In genomic region chr1:153349363-153350340, GRCh38 we compare ENCODE assay signal across 18 cellular contexts. TPM values are rescaled to one million over a fixed set of nuclear protein-coding genes. Genes with fewer than 3 reads are reported as not detected.
DNase-seq lines count a peak whose midpoint lies in the region; ATAC-seq and TF ChIP-seq lines count a peak whose summit lies in the region.
"Had no signal": no experiment of that assay in that cellular context is flagged by ENCODE, and none has a peak within 500 bp of the region (broad histone marks: within the 10 kb centered on the region; RNA-seq: fewer than 3 reads in every experiment).

No MANE protein-coding gene starts in this region.

- H3K4me3 ChIP-seq in BE2C (ENCODE audit: low read depth, low read length): no peak overlapping the region
- no peak overlapping the region for H3K4me3 ChIP-seq in SK-N-SH (ENCODE audit: low read depth in 2 of 2, low read length in 1 of 2)
- H3K4me3 ChIP-seq: dorsolateral prefrontal cortex had no signal

- no peaks in the 10 kb centered on the region for H3K79me2 ChIP-seq in SK-N-SH (ENCODE audit: insufficient read depth)

- 7% methylated on average over 15 of the region's 17 CpGs for WGBS in SK-N-SH (ENCODE audit: low lambda C conversion rate)

- peaks cover 23% of the 10 kb centered on the region for H3K27me3 ChIP-seq in BE2C
- peaks cover 69% of the 10 kb centered on the region; the same call in 1 of the 2 replicates for H3K27me3 ChIP-seq in SK-N-SH (ENCODE audit: insufficient read depth)

- H3K27ac ChIP-seq in SK-N-SH (ENCODE audit: low read depth in 2 of 2, low read length in 1 of 2): no peak overlapping the region
- H3K27ac ChIP-seq: dorsolateral prefrontal cortex had no signal

- peaks cover 30% of the 10 kb centered on the region for H3K27me3 Mint-ChIP-seq in activated T-cell treated with anti-CD3 and anti-CD28 coated beads, Interleukin-2, amount 50 U/mL, for 4 hours (ENCODE audit: low read depth)

- no peak for ATAC-seq in HG02970 (IDR thresholded peaks at IDR 0.05; ENCODE audit: low FRiP score, unreplicated experiment)
- no peak for ATAC-seq in activated T-cell treated with anti-CD3 and anti-CD28 coated beads, Interleukin-2, amount 50 U/mL, for 4 hours
- ATAC-seq: sciatic nerve had no signal

- H3F3A ChIP-seq in SK-N-SH (replicated peaks; ENCODE audit: insufficient read depth): peaks cover 4% of the 10 kb centered on the region

- POLR2A ChIA-PET in SK-N-SH (lab: Yijun Ruan, JAX): no interaction called here

- H3K4me2 ChIP-seq in SK-N-SH: no peak overlapping the region

- H3K36me3 Mint-ChIP-seq in activated T-cell treated with anti-CD3 and anti-CD28 coated beads, Interleukin-2, amount 50 U/mL, for 4 hours (ENCODE audit: insufficient read depth): no peaks in the 10 kb centered on the region
- H3K36me3 Mint-ChIP-seq: activated naive CD8-positive, alpha-beta T cell had no signal

- CTCF ChIA-PET in SK-N-SH (lab: Yijun Ruan, JAX): interaction anchor here (0.9 to 11.7 kb wide), 4 partner anchors 8 to 161 kb away, joined by 3 to 336 read pairs (median 5); partner anchors contain the start of gene S100A9

- no peaks in the 10 kb centered on the region for H3K9me2 ChIP-seq in SK-N-SH

- H2AFZ ChIP-seq in SK-N-SH (ENCODE audit: low read depth): no peak overlapping the region

- no peaks in the 10 kb centered on the region for H3K36me3 ChIP-seq in BE2C
- no peaks in the 10 kb centered on the region for H3K36me3 ChIP-seq in SK-N-SH (replicated peaks in 1 of 2; ENCODE audit: control insufficient read depth in 1 of 2, insufficient read depth in 2 of 2, low read length in 1 of 2)

- no peak for TF ChIP-seq EP300 in SK-N-SH (IDR thresholded peaks at IDR 0.05; ENCODE audit: borderline replicate concordance in 1 of 2, low read depth in 1 of 2, low read length in 1 of 2)

- DNase-seq in BE2C: peak; percentile 44
- DNase-seq in SK-N-SH: no peak
- DNase-seq in islet precursor cell: peak; percentile 41
- DNase-seq in activated T-cell treated with anti-CD3 and anti-CD28 coated beads, Interleukin-2, amount 50 U/mL, for 4 hours: no peak
- DNase-seq in activated naive CD4-positive, alpha-beta T cell treated with Interleukin-2 at 50 U/mL for 16 hours: no peak
- DNase-seq: activated CD4-positive, alpha-beta T cell treated with anti-CD3 and anti-CD28 coated beads for 48 hours; activated T-cell treated with anti-CD3 and anti-CD28 coated beads, Interleukin-2, amount 50 U/mL, for 1 hour; DMS153; dorsolateral prefrontal cortex; NCI-H1105; NCI-H226; occipital lobe had no signal

- H3K9me3 ChIP-seq in BE2C (no peaks in the 10 kb centered on the region), SK-N-SH (no peaks in the 10 kb centered on the region)

- H3K4me1 Mint-ChIP-seq in activated T-cell treated with anti-CD3 and anti-CD28 coated beads, Interleukin-2, amount 50 U/mL, for 4 hours (ENCODE audit: low read depth): peaks cover 20% of the 10 kb centered on the region

- no peak for TF ChIP-seq CTCF in BE2C (IDR thresholded peaks at IDR 0.05; ENCODE audit: low read depth, low read length)
- TF ChIP-seq CTCF in GM12872 (IDR thresholded peaks at IDR 0.05; ENCODE audit: insufficient read depth, low read depth, low read length): 0 out of 3 replicates have a peak, but pooled peaks have one; percentile 4
- TF ChIP-seq CTCF in SK-N-SH (IDR thresholded peaks at IDR 0.05): no peak

- no peak overlapping the region for H3K4me3 Mint-ChIP-seq in activated T-cell treated with anti-CD3 and anti-CD28 coated beads, Interleukin-2, amount 50 U/mL, for 4 hours
- H3K4me3 Mint-ChIP-seq: activated naive CD8-positive, alpha-beta T cell had no signal

- H3K9ac ChIP-seq in SK-N-SH: no peak overlapping the region

- TF ChIP-seq RAD21 in SK-N-SH (IDR thresholded peaks at IDR 0.05; ENCODE audit: low read length): no peak

- H3K4me1 ChIP-seq in BE2C (no peaks in the 10 kb centered on the region), SK-N-SH (ENCODE audit: control insufficient read depth in 1 of 2, insufficient read depth in 2 of 2, low read depth in 1 of 2, low read length in 1 of 2) (no peaks in the 10 kb centered on the region)

- no peaks in the 10 kb centered on the region for H3K9me3 Mint-ChIP-seq in activated T-cell treated with anti-CD3 and anti-CD28 coated beads, Interleukin-2, amount 50 U/mL, for 4 hours

- H4K20me1 ChIP-seq in SK-N-SH (ENCODE audit: insufficient read depth): no peaks in the 10 kb centered on the region

TF ChIP-seq in SK-N-SH, 30 proteins besides CTCF, POLR2A, EP300 and RAD21:
- TF ChIP-seq NRF1 (IDR thresholded peaks at IDR 0.05; ENCODE audit: low read depth, low read length) (peak; percentile 2; the same call in 1 of the 2 replicates), TCF12 (IDR thresholded peaks at IDR 0.05) (no peak)

RNA-seq across cellular contexts. Expression of gene PGLYRP4, which starts 1.0 kb away (rescaled TPM):
- not detected for polyA plus RNA-seq in BE2C (2012; ENCODE audit: insufficient read depth, insufficient read length, low read depth)
- not detected in 2 replicates for polyA plus RNA-seq in SK-N-SH (2012; rRNA removed)
- not detected in 2 replicates for polyA plus RNA-seq in SK-N-SH (2012; cell fraction: cytosol; rRNA removed)
- not detected in 2 replicates for polyA plus RNA-seq in SK-N-SH (2012; cell fraction: nucleus; rRNA removed)
- not detected for total RNA-seq in activated T-cell treated with anti-CD3 and anti-CD28 coated beads, Interleukin-2, amount 50 U/mL, for 4 hours
- total RNA-seq: dorsolateral prefrontal cortex, mononuclear cell, occipital lobe, sciatic nerve, SK-MEL-5 had no signal

RNA-seq across cellular contexts. Expression of gene S100A9, which starts 8.0 kb away (rescaled TPM):
- not detected for polyA plus RNA-seq in BE2C (2012; ENCODE audit: insufficient read depth, insufficient read length, low read depth)
- not detected in 2 replicates for polyA plus RNA-seq in SK-N-SH (2012; rRNA removed)
- polyA plus RNA-seq in SK-N-SH (2012; cell fraction: cytosol; rRNA removed): not detected in 2 replicates
- not detected in 2 replicates for polyA plus RNA-seq in SK-N-SH (2012; cell fraction: nucleus; rRNA removed)
- under 1 TPM in 1 of 3 donors, not detected in 2; 0.38 TPM for total RNA-seq in activated T-cell treated with anti-CD3 and anti-CD28 coated beads, Interleukin-2, amount 50 U/mL, for 4 hours
- total RNA-seq: SK-MEL-5 had no signal

RNA-seq across cellular contexts. Expression of gene S100A12, which starts 25.8 kb away (rescaled TPM):
- not detected for polyA plus RNA-seq in BE2C (2012; ENCODE audit: insufficient read depth, insufficient read length, low read depth)
- not detected in 2 replicates for polyA plus RNA-seq in SK-N-SH (2012; rRNA removed)
- not detected in 2 replicates for polyA plus RNA-seq in SK-N-SH (2012; cell fraction: cytosol; rRNA removed)
- polyA plus RNA-seq in SK-N-SH (2012; cell fraction: nucleus; rRNA removed): not detected in 2 replicates
- total RNA-seq in activated T-cell treated with anti-CD3 and anti-CD28 coated beads, Interleukin-2, amount 50 U/mL, for 4 hours: not detected
- total RNA-seq: SK-MEL-5 had no signal

RNA-seq across cellular contexts. Expression of gene PGLYRP3, which starts 36.9 kb away (rescaled TPM):
- polyA plus RNA-seq in BE2C (2012; ENCODE audit: insufficient read depth, insufficient read length, low read depth): not detected
- polyA plus RNA-seq in SK-N-SH (2012; rRNA removed): not detected in 2 replicates
- polyA plus RNA-seq in SK-N-SH (2012; cell fraction: cytosol; rRNA removed): not detected in 2 replicates
- polyA plus RNA-seq in SK-N-SH (2012; cell fraction: nucleus; rRNA removed): not detected in 2 replicates
- total RNA-seq in activated T-cell treated with anti-CD3 and anti-CD28 coated beads, Interleukin-2, amount 50 U/mL, for 4 hours: not detected
- total RNA-seq: dorsolateral prefrontal cortex, mononuclear cell, occipital lobe, sciatic nerve, SK-MEL-5 had no signal

RNA-seq across cellular contexts. Expression of gene S100A8, which starts 41.2 kb away (rescaled TPM):
- polyA plus RNA-seq in BE2C (2012; ENCODE audit: insufficient read depth, insufficient read length, low read depth): not detected
- not detected in 2 replicates for polyA plus RNA-seq in SK-N-SH (2012; rRNA removed)
- polyA plus RNA-seq in SK-N-SH (2012; cell fraction: cytosol; rRNA removed): not detected in 2 replicates
- not detected in 2 replicates for polyA plus RNA-seq in SK-N-SH (2012; cell fraction: nucleus; rRNA removed)
- total RNA-seq in activated T-cell treated with anti-CD3 and anti-CD28 coated beads, Interleukin-2, amount 50 U/mL, for 4 hours: not detected
- total RNA-seq: SK-MEL-5 had no signal

Comparison
In these comparisons a context has a peak if more than half of its experiments do, and no peak if none do; other contexts are left out.
1. DNase-seq: peak in BE2C (single experiment) and islet precursor cell (single experiment); none in SK-N-SH (single experiment), activated T-cell treated with anti-CD3 and anti-CD28 coated beads, Interleukin-2, amount 50 U/mL, for 4 hours (single experiment) and activated naive CD4-positive, alpha-beta T cell treated with Interleukin-2 at 50 U/mL for 16 hours (single experiment).